23 cellular contexts compared by ENCODE assay signal in genomic region chr18:53817976-53818950, GRCh38.
"Had no signal": no experiment of that assay in that cellular context is flagged by ENCODE, and none has a peak within 500 bp of the region (broad histone marks: within the 10 kb centered on the region; RNA-seq: fewer than 3 reads in every experiment).

No MANE protein-coding gene starts in this region.

- H3K79me2 ChIP-seq: parathyroid adenoma had no signal

- H3K27ac ChIP-seq: colonic mucosa, esophagus squamous epithelium, foreskin keratinocyte, neutrophil, parathyroid adenoma, right atrium auricular region, tibial nerve, uterus had no signal

- H3K4me3 Mint-ChIP-seq: activated CD4-positive, alpha-beta memory T cell treated with anti-CD3 and anti-CD28 coated beads, Interleukin-2, amount 10 ng/mL, durations not matched to agents 7 days and 5 days; activated T-cell treated with anti-CD3 and anti-CD28 coated beads, Interleukin-2, amount 50 U/mL, for 24 hours; immature natural killer cell; naive thymus-derived CD4-positive, alpha-beta T cell had no signal

- H3K27me3 Mint-ChIP-seq: activated CD4-positive, alpha-beta memory T cell treated with anti-CD3 and anti-CD28 coated beads, Interleukin-2, amount 10 ng/mL, durations not matched to agents 7 days and 5 days; activated T-cell treated with anti-CD3 and anti-CD28 coated beads, Interleukin-2, amount 50 U/mL, for 24 hours had no signal

- H3K4me3 ChIP-seq: colonic mucosa, esophagus squamous epithelium, mucosa of descending colon, right atrium auricular region, tibial nerve, uterus had no signal

- DNase-seq: activated CD4-positive, alpha-beta memory T cell treated with anti-CD3 and anti-CD28 coated beads, Interleukin-2, amount 10 ng/mL, durations not matched to agents 7 days and 5 days; activated CD4-positive, alpha-beta T cell treated with anti-CD3 and anti-CD28 coated beads for 4 hours; activated T-cell treated with anti-CD3 and anti-CD28 coated beads, Interleukin-2, amount 50 U/mL, for 24 hours; amniotic stem cell; central memory CD4-positive, alpha-beta T cell; colonic mucosa; esophagus squamous epithelium; foreskin keratinocyte; immature natural killer cell; mucosa of descending colon; naive thymus-derived CD4-positive, alpha-beta T cell; stimulated activated CD4-positive, alpha-beta T cell treated with anti-CD3 and anti-CD28 coated beads, Interleukin-15, amount 100 ng/mL, for 24 hours; stimulated activated CD4-positive, alpha-beta T cell treated with anti-CD3 and anti-CD28 coated beads, Interleukin-4, amount 100 ng/mL, for 1 hour; stimulated activated CD8-positive, alpha-beta memory T cell treated with anti-CD3 and anti-CD28 coated beads, Interleukin-4, amount 100 ng/mL, for 48 hours; stimulated activated naive CD4-positive, alpha-beta T cell treated with Interleukin-2 at 50 U/mL for 16 hours; substantia nigra; uterus had no signal

- H3K36me3 ChIP-seq: colonic mucosa, esophagus squamous epithelium, neutrophil, right atrium auricular region, tibial nerve, uterus had no signal

- H3K4me1 Mint-ChIP-seq: activated CD4-positive, alpha-beta memory T cell treated with anti-CD3 and anti-CD28 coated beads, Interleukin-2, amount 10 ng/mL, durations not matched to agents 7 days and 5 days; immature natural killer cell; naive thymus-derived CD4-positive, alpha-beta T cell had no signal

- H3K27ac Mint-ChIP-seq: activated CD4-positive, alpha-beta memory T cell treated with anti-CD3 and anti-CD28 coated beads, Interleukin-2, amount 10 ng/mL, durations not matched to agents 7 days and 5 days; activated naive CD4-positive, alpha-beta T cell treated with anti-CD3 and anti-CD28 coated beads, Interleukin-2, amount 50 U/mL, for 72 hours; activated T-cell treated with anti-CD3 and anti-CD28 coated beads, Interleukin-2, amount 50 U/mL, for 24 hours; immature natural killer cell; naive thymus-derived CD4-positive, alpha-beta T cell had no signal

- H3K27me3 ChIP-seq: colonic mucosa, esophagus squamous epithelium, foreskin keratinocyte, neutrophil, right atrium auricular region, tibial nerve, uterus had no signal

- H3K9me3 Mint-ChIP-seq: activated CD4-positive, alpha-beta memory T cell treated with anti-CD3 and anti-CD28 coated beads, Interleukin-2, amount 10 ng/mL, durations not matched to agents 7 days and 5 days; activated T-cell treated with anti-CD3 and anti-CD28 coated beads, Interleukin-2, amount 50 U/mL, for 24 hours had no signal

- H2AFZ ChIP-seq: parathyroid adenoma had no signal

- ATAC-seq: activated naive CD4-positive, alpha-beta T cell treated with anti-CD3 and anti-CD28 coated beads, Interleukin-2, amount 50 U/mL, for 72 hours; foreskin keratinocyte; left lobe of liver; mucosa of descending colon; naive thymus-derived CD4-positive, alpha-beta T cell had no signal

- H3K9ac ChIP-seq: parathyroid adenoma had no signal

- H3K4me1 ChIP-seq: colonic mucosa, esophagus squamous epithelium, foreskin keratinocyte, parathyroid adenoma, right atrium auricular region, tibial nerve, uterus had no signal

- H3K9me3 ChIP-seq: colonic mucosa, mucosa of descending colon, neutrophil, right atrium auricular region, uterus had no signal

- H3K36me3 Mint-ChIP-seq: activated naive CD4-positive, alpha-beta T cell treated with anti-CD3 and anti-CD28 coated beads, Interleukin-2, amount 50 U/mL, for 72 hours; immature natural killer cell had no signal
